Comparison of ENCODE assay signal across 16 cellular contexts in the genomic region with DNA sequence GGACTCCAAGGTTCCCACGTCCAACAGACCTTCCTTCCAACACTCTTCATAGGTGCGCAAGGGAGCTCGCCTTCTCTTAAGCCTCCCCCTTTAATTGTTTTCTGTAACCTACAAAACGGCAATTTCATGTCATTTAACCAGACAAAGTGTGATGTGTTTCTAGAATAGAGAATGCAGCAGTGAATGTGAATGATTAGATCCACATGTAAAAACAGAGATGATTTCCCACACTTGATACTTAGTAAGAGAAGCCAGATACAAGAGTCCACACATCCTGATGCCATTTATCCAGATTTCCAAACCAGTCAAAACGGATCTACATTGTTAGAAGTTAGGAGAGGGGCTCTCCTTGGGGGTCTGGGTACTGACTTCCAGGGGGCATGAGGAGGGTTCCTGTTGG.
DNase-seq lines count a peak whose midpoint lies in the region; ATAC-seq and TF ChIP-seq lines count a peak whose summit lies in the region.
"Had no signal": no experiment of that assay in that cellular context is flagged by ENCODE, and none has a peak within 500 bp of the region (broad histone marks: within the 10 kb centered on the region; RNA-seq: fewer than 3 reads in every experiment).

No MANE protein-coding gene starts in this region.

- TF ChIP-seq EP300 in sigmoid colon (IDR thresholded peaks at IDR 0.05) = no peak

- H3K9me3 ChIP-seq in sigmoid colon = no peaks in the 10 kb centered on the region
- H3K9me3 ChIP-seq: right atrium auricular region had no signal

- CTCF ChIA-PET in activated CD8-positive, alpha-beta T cell treated with anti-CD3 and anti-CD28 coated beads, Interleukin-2, amount 10 ng/mL, durations not matched to agents 7 days and 5 days (lab: Charles Lee) = interaction anchor here (0.9 to 15.3 kb wide), 18 partner anchors 9 to 186 kb away, joined by 3 to 385 read pairs (median 4); no protein-coding TSS in a partner anchor

- peak; percentile 1 for ATAC-seq in GM19395 (IDR thresholded peaks at IDR 0.05; ENCODE audit: unreplicated experiment)
- ATAC-seq in activated CD8-positive, alpha-beta T cell treated with anti-CD3 and anti-CD28 coated beads, Interleukin-2, amount 10 ng/mL, durations not matched to agents 7 days and 5 days = no peak

- H3K4me3 ChIP-seq in sigmoid colon = no peak overlapping the region
- H3K4me3 ChIP-seq in coronary artery = no peak overlapping the region
- H3K4me3 ChIP-seq: right atrium auricular region had no signal

- no peaks in the 10 kb centered on the region for H3K9me3 Mint-ChIP-seq in activated T-cell treated with anti-CD3 and anti-CD28 coated beads, Interleukin-2, amount 50 U/mL, for 24 hours
- no peaks in the 10 kb centered on the region for H3K9me3 Mint-ChIP-seq in activated CD8-positive, alpha-beta T cell treated with anti-CD3 and anti-CD28 coated beads, Interleukin-2, amount 10 ng/mL, durations not matched to agents 7 days and 5 days (ENCODE audit: insufficient read depth)
- H3K9me3 Mint-ChIP-seq: CD4-positive, alpha-beta T cell had no signal

- H3K4me1 Mint-ChIP-seq in activated T-cell treated with anti-CD3 and anti-CD28 coated beads, Interleukin-2, amount 50 U/mL, for 24 hours (ENCODE audit: low read depth) = peaks cover 90% of the 10 kb centered on the region
- peaks cover 59% of the 10 kb centered on the region for H3K4me1 Mint-ChIP-seq in activated CD8-positive, alpha-beta T cell treated with anti-CD3 and anti-CD28 coated beads, Interleukin-2, amount 10 ng/mL, durations not matched to agents 7 days and 5 days (ENCODE audit: low read depth)

- peak overlapping the region; percentile 93 for H3K27ac Mint-ChIP-seq in activated T-cell treated with anti-CD3 and anti-CD28 coated beads, Interleukin-2, amount 50 U/mL, for 24 hours
- peak overlapping the region; percentile 23 for H3K27ac Mint-ChIP-seq in activated CD8-positive, alpha-beta T cell treated with anti-CD3 and anti-CD28 coated beads, Interleukin-2, amount 10 ng/mL, durations not matched to agents 7 days and 5 days
- H3K27ac Mint-ChIP-seq: CD4-positive, alpha-beta T cell had no signal

- peaks cover 7% of the 10 kb centered on the region for H3K27me3 Mint-ChIP-seq in activated T-cell treated with anti-CD3 and anti-CD28 coated beads, Interleukin-2, amount 50 U/mL, for 24 hours
- H3K27me3 Mint-ChIP-seq in activated CD8-positive, alpha-beta T cell treated with anti-CD3 and anti-CD28 coated beads, Interleukin-2, amount 10 ng/mL, durations not matched to agents 7 days and 5 days (ENCODE audit: low read depth) = no peaks in the 10 kb centered on the region

- peaks cover 0 to 42% (median 7%) of the 10 kb centered on the region in 3 donors for H3K27me3 ChIP-seq in sigmoid colon
- H3K27me3 ChIP-seq: right atrium auricular region had no signal

- 77 to 88% methylated on average over 5 of the region's 5 CpGs for WGBS in sigmoid colon, 2 donors

- peak overlapping the region; percentile 58 for H3K4me3 Mint-ChIP-seq in activated T-cell treated with anti-CD3 and anti-CD28 coated beads, Interleukin-2, amount 50 U/mL, for 24 hours
- no peak overlapping the region for H3K4me3 Mint-ChIP-seq in activated CD8-positive, alpha-beta T cell treated with anti-CD3 and anti-CD28 coated beads, Interleukin-2, amount 10 ng/mL, durations not matched to agents 7 days and 5 days
- H3K4me3 Mint-ChIP-seq: CD4-positive, alpha-beta T cell had no signal

- H3K4me1 ChIP-seq in sigmoid colon = peaks cover 0 to 6% (median 2%) of the 10 kb centered on the region in 4 donors
- H3K4me1 ChIP-seq: right atrium auricular region had no signal

- peak; percentile 41 for DNase-seq in activated T-cell treated with anti-CD3 and anti-CD28 coated beads, Interleukin-2, amount 50 U/mL, for 24 hours
- DNase-seq in activated T-cell treated with anti-CD3 and anti-CD28 coated beads for 4 hours (no peak), sigmoid colon (peak; percentile 17), NCI-H345 treated with DMSO at 0.1 percent for 48 hours (lab: John Stamatoyannopoulos, UW; ENCODE audit: unreplicated experiment) (no peak), NCI-H2081 treated with DMSO at 0.1 percent for 48 hours (lab: John Stamatoyannopoulos, UW) (no peak), coronary artery (ENCODE audit: low spot score) (no peak)
- no peak for DNase-seq in activated CD8-positive, alpha-beta T cell treated with anti-CD3 and anti-CD28 coated beads, Interleukin-2, amount 10 ng/mL, durations not matched to agents 7 days and 5 days
- DNase-seq: ACHN, cerebellar nuclear complex, DND-41, NCI-H146, NCI-H345, WERI-Rb-1 had no signal

- H3K27ac ChIP-seq in sigmoid colon (no peak overlapping the region), coronary artery (no peak overlapping the region)
- H3K27ac ChIP-seq: right atrium auricular region, WERI-Rb-1 had no signal

- POLR2A ChIA-PET in activated CD8-positive, alpha-beta T cell treated with anti-CD3 and anti-CD28 coated beads, Interleukin-2, amount 10 ng/mL, durations not matched to agents 7 days and 5 days (lab: Charles Lee) = interaction anchor here (0.6 to 2.7 kb wide), 4 partner anchors 86 to 175 kb away, joined by 3 to 14 read pairs (median 3); no protein-coding TSS in a partner anchor

- no peak for TF ChIP-seq POLR2A in sigmoid colon (IDR thresholded peaks at IDR 0.05)

- intact Hi-C loops in sigmoid colon (cut with DNase I) = loop anchor here (1.0 kb wide), 1 partner anchor 167 kb away; no protein-coding TSS in a partner anchor

- H3K36me3 Mint-ChIP-seq in activated T-cell treated with anti-CD3 and anti-CD28 coated beads, Interleukin-2, amount 50 U/mL, for 24 hours (ENCODE audit: low read depth) = no peaks in the 10 kb centered on the region
- no peaks in the 10 kb centered on the region for H3K36me3 Mint-ChIP-seq in activated CD8-positive, alpha-beta T cell treated with anti-CD3 and anti-CD28 coated beads, Interleukin-2, amount 10 ng/mL, durations not matched to agents 7 days and 5 days (ENCODE audit: low read depth)

- no peaks in the 10 kb centered on the region for H3K36me3 ChIP-seq in sigmoid colon
- H3K36me3 ChIP-seq: right atrium auricular region, WERI-Rb-1 had no signal

- TF ChIP-seq CTCF in sigmoid colon (IDR thresholded peaks at IDR 0.05) = no peak
- no peak for TF ChIP-seq CTCF in coronary artery (IDR thresholded peaks at IDR 0.05)

Comparison
In these comparisons a context has a peak if more than half of its experiments do, and no peak if none do; other contexts are left out.
1. DNase-seq: peak in activated T-cell treated with anti-CD3 and anti-CD28 coated beads, Interleukin-2, amount 50 U/mL, for 24 hours (single experiment) and sigmoid colon (single experiment); none in activated T-cell treated with anti-CD3 and anti-CD28 coated beads for 4 hours (single experiment), activated CD8-positive, alpha-beta T cell treated with anti-CD3 and anti-CD28 coated beads, Interleukin-2, amount 10 ng/mL, durations not matched to agents 7 days and 5 days (single experiment), NCI-H345 treated with DMSO at 0.1 percent for 48 hours (single experiment), NCI-H2081 treated with DMSO at 0.1 percent for 48 hours (single experiment) and coronary artery (single experiment).